ENCODE assay signal across 29 cellular contexts in the genomic region with DNA sequence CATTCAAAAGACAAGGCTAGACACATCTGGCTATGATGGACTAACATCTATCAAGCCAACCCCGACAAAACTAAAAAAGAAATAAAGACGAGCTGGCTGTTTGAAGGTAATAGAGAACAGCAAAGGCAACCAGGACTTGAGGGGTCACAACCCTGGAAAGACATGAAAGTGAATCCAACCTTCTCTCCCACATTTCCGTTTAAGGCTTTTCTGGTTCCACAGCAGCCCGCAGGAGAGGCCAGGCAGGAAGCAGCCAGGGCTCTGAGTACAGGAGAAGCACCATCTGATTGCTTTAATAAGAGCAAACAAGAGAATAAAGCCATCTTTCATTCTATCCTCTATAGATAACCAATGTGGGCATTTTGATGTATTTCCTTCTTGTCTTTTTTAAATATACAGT.
"Had no signal": no experiment of that assay in that cellular context is flagged by ENCODE, and none has a peak within 500 bp of the region (broad histone marks: within the 10 kb centered on the region; RNA-seq: fewer than 3 reads in every experiment).

No MANE protein-coding gene starts in this region.

- DNase-seq: hypothalamus; immature natural killer cell; kidney; left colon; left ventricle myocardium inferior; midbrain; mucosa of descending colon; naive thymus-derived CD4-positive, alpha-beta T cell; occipital lobe; psoas muscle; right lobe of liver; stimulated activated CD4-positive, alpha-beta T cell treated with anti-CD3 and anti-CD28 coated beads, Interleukin-12 subunit alpha, Interleukin-12 subunit beta, amount 100 ng/mL, for 4 hours; stimulated activated CD4-positive, alpha-beta T cell treated with anti-CD3 and anti-CD28 coated beads, Interleukin-15, amount 100 ng/mL, for 24 hours; stimulated activated CD4-positive, alpha-beta T cell treated with anti-CD3 and anti-CD28 coated beads, Interleukin-2, amount 100 ng/mL, for 24 hours; stimulated activated CD4-positive, alpha-beta T cell treated with anti-CD3 and anti-CD28 coated beads, Interleukin-4, amount 100 ng/mL, for 1 hour; stimulated activated naive B cell treated with anti-CD40 and anti-IgM and Interleukin-4, amounts not matched to agents 10 μg/mL and 1 μg/mL and 100 μg/mL, for 72 hours; stimulated activated naive CD8-positive, alpha-beta T cell treated with anti-CD3 and anti-CD28 coated beads, Interleukin-15, Interleukin-2, amounts not matched to agents 100 U/mL and 50 U/mL, for 24 hours; stomach; tibial artery; trophoblast cell; upper lobe of right lung had no signal

- ATAC-seq: left colon; mucosa of descending colon; naive thymus-derived CD4-positive, alpha-beta T cell; psoas muscle; right lobe of liver; stimulated activated naive B cell treated with anti-CD40 and anti-IgM and Interleukin-4, amounts not matched to agents 10 μg/mL and 1 μg/mL and 100 μg/mL, for 72 hours; stimulated activated naive CD8-positive, alpha-beta T cell treated with anti-CD3 and anti-CD28 coated beads, Interleukin-15, Interleukin-2, amounts not matched to agents 100 U/mL and 50 U/mL, for 24 hours; upper lobe of right lung had no signal

- H3K27ac ChIP-seq: left ventricle myocardium inferior, neural progenitor cell, neutrophil, parathyroid adenoma, psoas muscle, right atrium auricular region, right lobe of liver, skin epidermis, stomach, suprapubic skin, thoracic aorta, tibial artery, upper lobe of right lung had no signal

- H3K4me1 Mint-ChIP-seq: naive thymus-derived CD4-positive, alpha-beta T cell; neural progenitor cell; stimulated activated naive B cell treated with anti-CD40 and anti-IgM and Interleukin-4, amounts not matched to agents 10 μg/mL and 1 μg/mL and 100 μg/mL, for 72 hours had no signal

- H3K4me3 Mint-ChIP-seq: immature natural killer cell; naive thymus-derived CD4-positive, alpha-beta T cell; natural killer cell treated with Interleukin-12 subunit alpha and Interleukin-12 subunit beta and Interleukin-15 and Interleukin-18, amount 100 ng/mL, for 72 hours; neural progenitor cell; stimulated activated naive B cell treated with anti-CD40 and anti-IgM and Interleukin-4, amounts not matched to agents 10 μg/mL and 1 μg/mL and 100 μg/mL, for 72 hours had no signal

- H3K27ac Mint-ChIP-seq: immature natural killer cell; naive thymus-derived CD4-positive, alpha-beta T cell; natural killer cell treated with Interleukin-12 subunit alpha and Interleukin-12 subunit beta and Interleukin-15 and Interleukin-18, amount 100 ng/mL, for 72 hours; neural progenitor cell; stimulated activated naive B cell treated with anti-CD40 and anti-IgM and Interleukin-4, amounts not matched to agents 10 μg/mL and 1 μg/mL and 100 μg/mL, for 72 hours had no signal

- H3K36me3 Mint-ChIP-seq: immature natural killer cell; naive thymus-derived CD4-positive, alpha-beta T cell; natural killer cell treated with Interleukin-12 subunit alpha and Interleukin-12 subunit beta and Interleukin-15 and Interleukin-18, amount 100 ng/mL, for 72 hours; stimulated activated naive B cell treated with anti-CD40 and anti-IgM and Interleukin-4, amounts not matched to agents 10 μg/mL and 1 μg/mL and 100 μg/mL, for 72 hours had no signal

- H3K9me3 Mint-ChIP-seq: immature natural killer cell; naive thymus-derived CD4-positive, alpha-beta T cell; natural killer cell treated with Interleukin-12 subunit alpha and Interleukin-12 subunit beta and Interleukin-15 and Interleukin-18, amount 100 ng/mL, for 72 hours; neural progenitor cell had no signal
